ENCODE assay signal across 15 cellular contexts in the genomic region with DNA sequence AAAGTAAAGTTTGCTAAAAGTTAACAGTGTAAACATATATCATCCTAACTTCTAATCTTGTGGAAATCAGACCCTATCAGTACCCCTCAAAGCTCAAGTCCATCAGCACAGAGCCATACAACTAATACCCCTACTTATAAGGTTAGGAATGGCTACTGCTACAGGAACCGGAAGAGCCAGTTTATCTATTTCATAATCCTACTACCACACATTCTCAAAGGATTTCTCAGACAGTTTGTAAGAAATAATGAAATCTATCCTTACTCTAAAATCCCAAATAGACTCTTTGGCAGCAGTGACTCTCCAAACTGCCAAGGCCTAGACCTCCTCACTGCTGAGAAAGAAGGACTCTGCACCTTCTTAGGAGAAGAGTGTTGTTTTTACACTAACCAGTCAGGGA. TPM values are rescaled to one million over a fixed set of nuclear protein-coding genes. Genes with fewer than 3 reads are reported as not detected.
"Had no signal": no experiment of that assay in that cellular context is flagged by ENCODE, and none has a peak within 500 bp of the region (broad histone marks: within the 10 kb centered on the region; RNA-seq: fewer than 3 reads in every experiment).

No MANE protein-coding gene starts in this region.

RNA-seq across cellular contexts. Expression of a gene that starts 6.0 kb away (rescaled TPM):
- total RNA-seq: activated B cell treated with CpG ODN at 0.5 μM for 24 hours; activated CD8-positive, alpha-beta T cell treated with anti-CD3 and anti-CD28 coated beads for 36 hours; activated T-cell treated with anti-CD3 and anti-CD28 coated beads, Interleukin-2, amount 50 U/mL, for 4 hours; activated T-helper 17 cell treated with anti-CD3 and anti-CD28 coated beads, Interleukin-2, amount 50 U/mL, for 72 hours; aorta; body of pancreas; cardiac muscle cell; dorsolateral prefrontal cortex; esophagus squamous epithelium; fibroblast of lung; frontal cortex; T-cell; T-helper 2 cell treated with Interferon-gamma antibody and Interleukin-4, amounts not matched to agents 100 ng/mL and 5 ng/mL, for 36 hours had no signal
- polyA plus RNA-seq: adipose tissue, aorta, cardiac muscle cell, esophagus, fibroblast of lung had no signal

RNA-seq across cellular contexts. Expression of a gene that starts 20.0 kb away (rescaled TPM):
- total RNA-seq: activated B cell treated with CpG ODN at 0.5 μM for 24 hours; activated CD8-positive, alpha-beta T cell treated with anti-CD3 and anti-CD28 coated beads for 36 hours; activated T-cell treated with anti-CD3 and anti-CD28 coated beads, Interleukin-2, amount 50 U/mL, for 4 hours; activated T-helper 17 cell treated with anti-CD3 and anti-CD28 coated beads, Interleukin-2, amount 50 U/mL, for 72 hours; aorta; body of pancreas; cardiac muscle cell; esophagus squamous epithelium; fibroblast of lung; frontal cortex; T-cell; T-helper 2 cell treated with Interferon-gamma antibody and Interleukin-4, amounts not matched to agents 100 ng/mL and 5 ng/mL, for 36 hours had no signal
- polyA plus RNA-seq: adipose tissue, aorta, cardiac muscle cell, esophagus, fibroblast of lung had no signal

RNA-seq across cellular contexts. Expression of a gene that starts 47.7 kb away (rescaled TPM):
- total RNA-seq: activated B cell treated with CpG ODN at 0.5 μM for 24 hours; activated CD8-positive, alpha-beta T cell treated with anti-CD3 and anti-CD28 coated beads for 36 hours; activated T-cell treated with anti-CD3 and anti-CD28 coated beads, Interleukin-2, amount 50 U/mL, for 4 hours; aorta; body of pancreas; cardiac muscle cell; esophagus squamous epithelium; fibroblast of lung; frontal cortex; T-cell; T-helper 2 cell treated with Interferon-gamma antibody and Interleukin-4, amounts not matched to agents 100 ng/mL and 5 ng/mL, for 36 hours had no signal
- polyA plus RNA-seq: adipose tissue, aorta, cardiac muscle cell, esophagus, fibroblast of lung had no signal
